15 cellular contexts compared by ENCODE assay signal in the genomic region with DNA sequence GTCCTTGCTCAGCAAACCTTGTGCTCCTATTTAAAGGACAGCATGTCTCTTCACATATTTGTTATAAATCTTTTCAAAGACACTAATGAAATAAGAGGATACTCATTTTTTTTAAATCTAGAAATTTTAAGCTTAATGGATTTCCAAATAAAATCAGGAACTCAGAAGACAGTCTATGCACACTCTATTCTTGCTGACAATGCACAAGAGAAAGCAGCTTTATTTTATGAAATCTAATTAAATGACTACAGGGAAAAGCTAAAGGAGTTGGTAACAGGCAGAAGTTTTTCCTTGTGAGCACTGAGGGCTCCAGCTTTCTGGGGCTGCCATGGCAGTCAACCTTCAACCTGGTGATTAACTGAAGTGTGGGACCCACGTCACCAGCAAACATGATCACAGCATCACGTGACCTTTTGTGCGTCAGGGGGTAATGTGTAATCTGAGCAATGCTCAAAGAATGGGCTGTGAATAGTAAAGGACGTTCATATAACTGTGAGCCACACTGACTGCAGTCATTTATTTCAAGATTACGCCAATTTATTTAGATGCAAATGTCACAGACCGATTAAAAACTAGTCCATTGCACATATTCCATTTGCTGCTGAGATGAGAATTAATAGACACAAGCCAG. TPM values are rescaled to one million over a fixed set of nuclear protein-coding genes. Genes with fewer than 3 reads are reported as not detected.
DNase-seq lines count a peak whose midpoint lies in the region; ATAC-seq and TF ChIP-seq lines count a peak whose summit lies in the region.
"Had no signal": no experiment of that assay in that cellular context is flagged by ENCODE, and none has a peak within 500 bp of the region (broad histone marks: within the 10 kb centered on the region; RNA-seq: fewer than 3 reads in every experiment).

No MANE protein-coding gene starts in this region.

- no peaks in the 10 kb centered on the region for H3K27me3 ChIP-seq in hepatocyte
- H3K27me3 ChIP-seq: neural progenitor cell had no signal

- no peak overlapping the region for H3K4me2 ChIP-seq in hepatocyte
- H3K4me2 ChIP-seq: neural progenitor cell had no signal

- H2AFZ ChIP-seq in hepatocyte: no peak overlapping the region
- H2AFZ ChIP-seq: neural progenitor cell had no signal

- H3K4me1 ChIP-seq in hepatocyte (ENCODE audit: insufficient read depth): no peaks in the 10 kb centered on the region
- H3K4me1 ChIP-seq: neural progenitor cell had no signal

- 61% methylated on average over 6 of the region's 6 CpGs for whole genome bisulfite sequencing in hepatocyte (ENCODE audit: low lambda C conversion rate, missing lambda C conversion rate)

- H3K36me3 ChIP-seq in hepatocyte (replicated peaks; ENCODE audit: insufficient read depth, low read depth): no peaks in the 10 kb centered on the region
- H3K36me3 ChIP-seq: neural progenitor cell had no signal

- intact Hi-C loops in posterior cingulate gyrus (cut with DNase I): no loop called here

- no peak overlapping the region for H3K4me3 ChIP-seq in hepatocyte
- H3K4me3 ChIP-seq: neural progenitor cell had no signal

- no peak for ATAC-seq in GM18858 (IDR thresholded peaks at IDR 0.05; ENCODE audit: unreplicated experiment)

- peak; percentile 11 for DNase-seq in COLO668 (lab: John Stamatoyannopoulos, UW; ENCODE audit: unreplicated experiment)
- peak; percentile 87 for DNase-seq in HT1080 (ENCODE audit: low read depth)
- peak; percentile 55 for DNase-seq in T1000 (lab: John Stamatoyannopoulos, UW)
- DNase-seq in hepatocyte (ENCODE audit: low spot score): peak; percentile 32
- no peak for DNase-seq in activated T-cell treated with anti-CD3 and anti-CD28 coated beads, Interleukin-2, amount 50 U/mL, for 48 hours
- no peak for DNase-seq in HT-29 (ENCODE audit: low spot score)
- no peak for DNase-seq in posterior cingulate gyrus
- DNase-seq: activated CD4-positive, CD25-positive, alpha-beta regulatory T cell; activated effector memory CD4-positive, alpha-beta T cell treated with Interleukin-2 at 50 U/mL for 16 hours; DMS 273 treated with DMSO at 0.1 percent for 48 hours; effector CD4-positive, alpha-beta T cell; immature natural killer cell; stimulated activated CD4-positive, alpha-beta T cell treated with anti-CD3 and anti-CD28 coated beads, Interleukin-4, amount 100 ng/mL, for 4 hours had no signal

- H3K79me2 ChIP-seq in hepatocyte: no peaks in the 10 kb centered on the region

- H3K27ac ChIP-seq in hepatocyte: no peak overlapping the region
- H3K27ac ChIP-seq: neural progenitor cell had no signal

- TF ChIP-seq CTCF in hepatocyte (IDR thresholded peaks at IDR 0.05; ENCODE audit: poor library complexity): no peak

- H3K9me3 ChIP-seq in hepatocyte (ENCODE audit: low read depth): no peaks in the 10 kb centered on the region

- H4K20me1 ChIP-seq in hepatocyte (ENCODE audit: insufficient read depth, poor library complexity, severe bottlenecking): no peaks in the 10 kb centered on the region

- H3K9me2 ChIP-seq in hepatocyte (replicated peaks; ENCODE audit: insufficient read depth): no peaks in the 10 kb centered on the region

RNA-seq across cellular contexts. Expression of gene DNER, which starts 11.5 kb away (rescaled TPM):
- 42.9 and 51.3 TPM in 2 replicates for total RNA-seq in HT1080 (2014; rRNA removed; shearing (Covaris generic))
- polyA plus RNA-seq in HT1080 (2015; cell fraction: cytosol; rRNA removed): 47.3 and 53.6 TPM in 2 replicates
- 84.8 and 87.6 TPM in 2 replicates for polyA plus RNA-seq in HT1080 (2015; cell fraction: nucleus; rRNA removed)
- 0.37 and 0.48 TPM in 2 replicates for total RNA-seq in hepatocyte
- polyA plus RNA-seq in hepatocyte: 0.54 TPM in 1 of 2 replicates, not detected in the other
- not detected in 2 replicates for total RNA-seq in HT-29 (2014; rRNA removed; shearing (Covaris generic))
- polyA plus RNA-seq: immature natural killer cell had no signal

Comparison
In these comparisons a context has a peak if more than half of its experiments do, and no peak if none do; other contexts are left out.
1. DNase-seq: peak in COLO668 (single experiment), HT1080 (single experiment), T1000 (single experiment) and hepatocyte (single experiment); none in activated T-cell treated with anti-CD3 and anti-CD28 coated beads, Interleukin-2, amount 50 U/mL, for 48 hours (0 of 2), HT-29 (single experiment) and posterior cingulate gyrus (0 of 10).
2. RNA of gene DNER, which starts 11.5 kb away (total RNA-seq): 42.9 to 51.3 TPM in HT1080; 0.37 to 0.48 TPM in hepatocyte and not detected in HT-29; every median in the first group is over 10 times any median in the second.